In genomic region chr10:97686962-97687784, GRCh38 we compare ENCODE assay signal across 8 cellular contexts. TPM values are rescaled to one million over a fixed set of nuclear protein-coding genes. Genes with fewer than 3 reads are reported as not detected.
A peak's percentile ranks its signal among the peaks of the same experiment; 100 is the strongest.
DNase-seq lines count a peak whose midpoint lies in the region; ATAC-seq and TF ChIP-seq lines count a peak whose summit lies in the region.

Gene AVPI1, minus strand, starts transcription at chr10:97687241. Its CDS starts 7,336 bp downstream, at chr10:97679905.

- H3K4me1 ChIP-seq in left ventricle myocardium inferior (peaks cover 60% of the 10 kb centered on the region), upper lobe of right lung (peaks cover 55% of the 10 kb centered on the region)

- intact Hi-C loops in left ventricle myocardium inferior (cut with micrococcal nuclease) (loop anchor here (10.0 kb wide), 1 partner anchor 48 kb away; the partner anchor contains the start of gene ZFYVE27), upper lobe of right lung (cut with DNase I) (no loop called here)

- no peaks in the 10 kb centered on the region for H3K36me3 ChIP-seq in left ventricle myocardium inferior
- H3K36me3 ChIP-seq in upper lobe of right lung, result no peaks in the 10 kb centered on the region

- ATAC-seq in HG02884 (IDR thresholded peaks at IDR 0.05; ENCODE audit: unreplicated experiment) (peak; percentile 90), upper lobe of right lung (peak; percentile 95)

- H3K4me3 ChIP-seq in left ventricle myocardium inferior, result peak within 1 kb of the TSS; percentile 87
- H3K4me3 ChIP-seq in upper lobe of right lung, result peak within 1 kb of the TSS; percentile 68

- H3K9me3 ChIP-seq in left ventricle myocardium inferior (replicated peaks) (no peaks in the 10 kb centered on the region), upper lobe of right lung (no peaks in the 10 kb centered on the region)

- H3K27ac Mint-ChIP-seq in progenitor cell of endocrine pancreas, result peak within 1 kb of the TSS; percentile 93

- TF ChIP-seq CTCF in left ventricle myocardium inferior (IDR thresholded peaks at IDR 0.05; ENCODE audit: borderline replicate concordance), result no peak
- no peak for TF ChIP-seq CTCF in progenitor cell of endocrine pancreas (IDR thresholded peaks at IDR 0.05; ENCODE audit: unreplicated experiment)
- no peak for TF ChIP-seq CTCF in upper lobe of right lung (IDR thresholded peaks at IDR 0.05)

- H3K36me3 Mint-ChIP-seq in progenitor cell of endocrine pancreas (ENCODE audit: insufficient read depth), result no peaks in the 10 kb centered on the region

- DNase-seq in NCI-H146 treated with DMSO at 0.1 percent for 48 hours (lab: John Stamatoyannopoulos, UW; ENCODE audit: unreplicated experiment) (peak; percentile 95), T-helper 1 cell (peak; percentile 94 to 97 (median 95)), amniotic stem cell (lab: John Stamatoyannopoulos, UW) (peak; percentile 94), left ventricle myocardium inferior (peak; percentile 97), progenitor cell of endocrine pancreas (ENCODE audit: low spot score, unreplicated experiment) (peak; percentile 97), upper lobe of right lung (peak; percentile 100)

- H3K27me3 Mint-ChIP-seq in progenitor cell of endocrine pancreas, result no peaks in the 10 kb centered on the region

- TF ChIP-seq POLR2A in GM15510 (IDR thresholded peaks at IDR 0.05; ENCODE audit: borderline replicate concordance, extremely low read depth, insufficient read length), result peak; percentile 53

- H3K27ac ChIP-seq in left ventricle myocardium inferior (replicated peaks), result peak within 1 kb of the TSS; percentile 91
- H3K27ac ChIP-seq in upper lobe of right lung, result peak within 1 kb of the TSS; percentile 92

- H3K4me1 Mint-ChIP-seq in progenitor cell of endocrine pancreas (ENCODE audit: low read depth), result peaks cover 11% of the 10 kb centered on the region

- H3K9me3 Mint-ChIP-seq in progenitor cell of endocrine pancreas (ENCODE audit: low read depth), result no peaks in the 10 kb centered on the region

- H3K4me3 Mint-ChIP-seq in progenitor cell of endocrine pancreas (ENCODE audit: low read depth), result peak within 1 kb of the TSS; percentile 81

- H3K27me3 ChIP-seq in left ventricle myocardium inferior (ENCODE audit: low read depth), result no peaks in the 10 kb centered on the region
- no peaks in the 10 kb centered on the region for H3K27me3 ChIP-seq in upper lobe of right lung

RNA-seq across cellular contexts. Expression of gene AVPI1, which starts in this region (rescaled TPM):
- total RNA-seq in left ventricle myocardium inferior (6.7 TPM), progenitor cell of endocrine pancreas (4.3 TPM in 2 replicates), upper lobe of right lung (20.5 TPM)

Comparison
In these comparisons a context has a peak if more than half of its experiments do, and no peak if none do; other contexts are left out.
1. Peak in every context shown above with its lines: DNase-seq, ATAC-seq, H3K4me3 ChIP-seq and H3K27ac ChIP-seq.